In genomic region chr10:3776796-3777571, GRCh38 we compare ENCODE assay signal across 8 cellular contexts. TPM values are rescaled to one million over a fixed set of nuclear protein-coding genes. Genes with fewer than 3 reads are reported as not detected.
DNase-seq lines count a peak whose midpoint lies in the region; ATAC-seq and TF ChIP-seq lines count a peak whose summit lies in the region.

No MANE protein-coding gene starts in this region.

- intact Hi-C loops in sciatic nerve (cut with DNase I): loop anchor here (10.0 kb wide), 1 partner anchor 532 kb away; no protein-coding TSS in a partner anchor

- H3K36me3 ChIP-seq in DND-41 (ENCODE audit: insufficient read depth, low read length): peaks cover 74% of the 10 kb centered on the region

- H2AFZ ChIP-seq in DND-41 (ENCODE audit: low read depth, low read length): no peak overlapping the region

- peaks cover 58% of the 10 kb centered on the region for H4K20me1 ChIP-seq in DND-41 (ENCODE audit: insufficient read depth, low read length)

- no peaks in the 10 kb centered on the region for H3K9me3 ChIP-seq in DND-41 (ENCODE audit: insufficient read depth, low read length, severe bottlenecking)

- TF ChIP-seq CTCF in DND-41 (IDR thresholded peaks at IDR 0.05; ENCODE audit: borderline replicate concordance, extremely low read depth, low read length, poor library complexity, severe bottlenecking): no peak

- H3K9ac ChIP-seq in DND-41 (ENCODE audit: low read depth, low read length): no peak overlapping the region

- peaks cover 49% of the 10 kb centered on the region for H3K79me2 ChIP-seq in DND-41 (ENCODE audit: insufficient read depth, low read length)

- H3K4me1 ChIP-seq in DND-41 (ENCODE audit: insufficient read depth, low read length): peaks cover 42% of the 10 kb centered on the region

- DNase-seq in DND-41 (peak; percentile 50), inferior parietal cortex (ENCODE audit: extremely low spot score) (peak; percentile 25), caudate nucleus (lab: John Stamatoyannopoulos, UW) (no peak), sciatic nerve (ENCODE audit: low spot score) (no peak), NCI-H345 (lab: John Stamatoyannopoulos, UW) (no peak)
- peak; percentile 43 for DNase-seq in stimulated activated naive CD8-positive, alpha-beta T cell treated with anti-CD3 and anti-CD28 coated beads, Interleukin-15, Interleukin-2, amounts not matched to agents 100 U/mL and 50 U/mL, for 24 hours

- no peaks in the 10 kb centered on the region for H3K27me3 ChIP-seq in DND-41 (ENCODE audit: insufficient read depth, low read length, poor library complexity)

- no peak overlapping the region; the same call in 1 of the 2 replicates for H3K4me2 ChIP-seq in DND-41 (ENCODE audit: insufficient read depth, low read length)

- no peak overlapping the region for H3K27ac ChIP-seq in DND-41 (ENCODE audit: low read length)
- peak overlapping the region; percentile 47 for H3K27ac ChIP-seq in angular gyrus (ENCODE audit: low read depth, low read length)
- H3K27ac ChIP-seq in caudate nucleus (ENCODE audit: low read depth, low read length): no peak overlapping the region

- H3K4me3 ChIP-seq in DND-41 (ENCODE audit: low read depth in 1 of 2, low read length in 2 of 2): no peak overlapping the region

- ATAC-seq in DND-41 (ENCODE audit: insufficient read depth, low read depth): no peak
- peak; percentile 73 for ATAC-seq in stimulated activated naive CD8-positive, alpha-beta T cell treated with anti-CD3 and anti-CD28 coated beads, Interleukin-15, Interleukin-2, amounts not matched to agents 100 U/mL and 50 U/mL, for 24 hours
- ATAC-seq in sciatic nerve: no peak

TF ChIP-seq in PFSK-1, 5 proteins besides CTCF, POLR2A, EP300 and RAD21:
- TF ChIP-seq POLR2AphosphoS5 (IDR thresholded peaks at IDR 0.05; ENCODE audit: low read depth, low read length) (no peak), REST (IDR thresholded peaks at IDR 0.05; ENCODE audit: insufficient read depth in 1 of 2, low read depth in 2 of 2, low read length in 2 of 2) (no peak), FOXP2 (optimal IDR thresholded peaks at IDR 0.05; ENCODE audit: borderline replicate concordance, extremely low read depth, extremely low read length, insufficient read depth) (no peak), SIN3A (IDR thresholded peaks at IDR 0.05; ENCODE audit: borderline replicate concordance, insufficient read depth, low read length) (peak; percentile 88; the same call in 1 of the 2 replicates), TAF1 (IDR thresholded peaks at IDR 0.05; ENCODE audit: borderline replicate concordance, insufficient read depth, low read length) (no peak)

RNA-seq across cellular contexts. Expression of gene KLF6, which starts 8.0 kb away (rescaled TPM):
- 54.0 TPM for polyA plus RNA-seq in PFSK-1 (2012; ENCODE audit: insufficient read length, low read depth)
- 273 TPM for total RNA-seq in sciatic nerve

Comparison
In these comparisons a context has a peak if more than half of its experiments do, and no peak if none do; other contexts are left out.
1. DNase-seq: peak in DND-41 (single experiment), inferior parietal cortex (single experiment) and stimulated activated naive CD8-positive, alpha-beta T cell treated with anti-CD3 and anti-CD28 coated beads, Interleukin-15, Interleukin-2, amounts not matched to agents 100 U/mL and 50 U/mL, for 24 hours (single experiment); none in caudate nucleus (0 of 61), sciatic nerve (single experiment) and NCI-H345 (single experiment).